Comparison of ENCODE assay signal across 9 cellular contexts in the genomic region with DNA sequence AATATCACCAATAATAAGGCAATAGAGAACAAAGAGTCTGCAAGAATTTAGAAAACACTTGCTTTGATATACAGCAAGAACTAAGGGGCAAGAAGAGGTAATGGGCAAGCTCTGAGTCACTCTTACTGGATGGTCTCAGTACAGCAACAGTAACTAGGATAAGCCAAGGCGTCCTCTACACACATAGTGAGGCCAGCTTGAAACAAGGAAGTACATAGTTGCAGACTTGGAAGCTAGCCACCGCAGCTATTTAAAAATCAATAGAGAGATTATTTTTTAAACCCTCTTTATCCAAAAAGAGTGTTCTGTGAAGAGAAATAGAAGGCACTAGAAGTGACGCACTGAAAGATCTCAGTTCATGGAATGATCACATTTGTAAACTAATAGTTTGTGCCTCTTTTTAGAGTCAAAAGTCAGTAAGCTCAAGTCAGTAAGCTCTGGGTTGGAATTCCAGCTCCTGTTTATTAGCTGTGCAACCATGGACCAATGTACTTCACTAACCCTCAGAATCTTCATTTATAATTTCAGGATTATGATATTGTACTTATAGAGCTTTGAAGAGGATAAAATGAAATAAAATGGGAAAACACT.
DNase-seq lines count a peak whose midpoint lies in the region; TF ChIP-seq lines count a peak whose summit lies in the region.
"Had no signal": no experiment of that assay in that cellular context is flagged by ENCODE, and none has a peak within 500 bp of the region (broad histone marks: within the 10 kb centered on the region; RNA-seq: fewer than 3 reads in every experiment).

No MANE protein-coding gene starts in this region.

- H3K36me3 ChIP-seq in trophoblast cell (ENCODE audit: control insufficient read depth in 1 of 2, insufficient read depth in 2 of 2, low read length in 2 of 2), result peaks cover 0 to 4% of the 10 kb centered on the region in 2 experiments
- no peaks in the 10 kb centered on the region for H3K36me3 ChIP-seq in thyroid gland
- H3K36me3 ChIP-seq: WERI-Rb-1 had no signal

- H4K91ac ChIP-seq in trophoblast cell (ENCODE audit: low read depth, low read length), result no peak overlapping the region

- no peaks in the 10 kb centered on the region for H3K27me3 ChIP-seq in trophoblast cell (ENCODE audit: insufficient read depth, low read length)
- H3K27me3 ChIP-seq in thyroid gland, result no peaks in the 10 kb centered on the region

- intact Hi-C loops in thyroid gland (cut with DNase I), result loop anchor here (10.0 kb wide), 1 partner anchor 377 kb away; no protein-coding TSS in a partner anchor

- no peak overlapping the region for H3K4me2 ChIP-seq in trophoblast cell (ENCODE audit: low read length)

- no peak overlapping the region for H4K12ac ChIP-seq in trophoblast cell (ENCODE audit: low read depth, low read length)

- H3K4me3 ChIP-seq in skeletal muscle cell (ENCODE audit: low read depth, low read length) (no peak overlapping the region), trophoblast cell (ENCODE audit: low read depth, low read length) (no peak overlapping the region), thyroid gland (replicated peaks in 1 of 3) (no peak overlapping the region)

- H3K27ac ChIP-seq in trophoblast cell (ENCODE audit: low read depth, low read length), result no peak overlapping the region
- no peak overlapping the region for H3K27ac ChIP-seq in thyroid gland
- H3K27ac ChIP-seq: WERI-Rb-1 had no signal

- no peak overlapping the region for H2AFZ ChIP-seq in trophoblast cell (ENCODE audit: insufficient read depth, low read length, poor library complexity)

- no peak overlapping the region for H2BK12ac ChIP-seq in trophoblast cell (ENCODE audit: low read length)

- no peak for TF ChIP-seq CTCF in thyroid gland (IDR thresholded peaks at IDR 0.05)

- H3K9me3 ChIP-seq in trophoblast cell (ENCODE audit: insufficient read depth, low read depth, low read length) (no peaks in the 10 kb centered on the region), thyroid gland (no peaks in the 10 kb centered on the region)

- H2BK5ac ChIP-seq in trophoblast cell (ENCODE audit: low read depth, low read length, poor library complexity), result no peak overlapping the region

- H2AK5ac ChIP-seq in trophoblast cell (ENCODE audit: low read length), result no peak overlapping the region

- H4K8ac ChIP-seq in trophoblast cell (ENCODE audit: low read depth, low read length), result no peak overlapping the region

- no peak overlapping the region for H3K23ac ChIP-seq in trophoblast cell (ENCODE audit: low read length)

- H3K79me1 ChIP-seq in trophoblast cell (ENCODE audit: low read length), result no peaks in the 10 kb centered on the region

- no peak overlapping the region for H3K4ac ChIP-seq in trophoblast cell (ENCODE audit: low read depth, low read length)

- H3K9ac ChIP-seq in trophoblast cell (ENCODE audit: low read length), result no peak overlapping the region

- H3K4me1 ChIP-seq in trophoblast cell (ENCODE audit: control insufficient read depth in 1 of 2, insufficient read depth in 2 of 2, low read length in 2 of 2) (no peaks in the 10 kb centered on the region), thyroid gland (peaks cover 5 to 8% of the 10 kb centered on the region in 2 donors)

- no peak overlapping the region for H3K18ac ChIP-seq in trophoblast cell (ENCODE audit: low read length)

- peak; percentile 24 to 46 for DNase-seq in Kasumi-1 (lab: John Stamatoyannopoulos, UW)
- peak; percentile 49 to 54 for DNase-seq in SHP77 (lab: John Stamatoyannopoulos, UW)
- peak; percentile 77 for DNase-seq in globus pallidus (ENCODE audit: low spot score)
- peak; percentile 68 for DNase-seq in skeletal muscle cell (ENCODE audit: low read depth)
- no peak for DNase-seq in epidermal melanocyte (ENCODE audit: insufficient read length, low spot score)
- DNase-seq in trophoblast cell, result no peak
- DNase-seq in thyroid gland, result no peak
- DNase-seq: activated naive CD4-positive, alpha-beta T cell treated with anti-CD3 and anti-CD28 coated beads, Interleukin-2, amount 50 U/mL, for 16 hours; WERI-Rb-1 had no signal

- TF ChIP-seq POLR2A in thyroid gland (IDR thresholded peaks at IDR 0.05), result no peak

- no peak overlapping the region for H3K14ac ChIP-seq in trophoblast cell (ENCODE audit: low read length)

- WGBS in trophoblast cell (ENCODE audit: extremely low coverage, insufficient coverage, insufficient read length), result no CpG with 5 or more reads among the region's 3 CpGs
- 78 to 80% methylated on average over 3 of the region's 3 CpGs for WGBS in thyroid gland, 2 donors

- H2BK120ac ChIP-seq in trophoblast cell (ENCODE audit: insufficient read depth, low read length, poor library complexity), result no peak overlapping the region

- H3K79me2 ChIP-seq in trophoblast cell (ENCODE audit: control insufficient read depth, insufficient read depth, low read length, poor library complexity), result no peaks in the 10 kb centered on the region

Comparison
In these comparisons a context has a peak if more than half of its experiments do, and no peak if none do; other contexts are left out.
1. DNase-seq: peak in Kasumi-1 (2 of 2), SHP77 (2 of 2), globus pallidus (single experiment) and skeletal muscle cell (single experiment); none in epidermal melanocyte (single experiment), trophoblast cell (0 of 2) and thyroid gland (0 of 2).